In genomic region chr16:50751528-50751927, GRCh38 we compare ENCODE assay signal across 25 cellular contexts. TPM values are rescaled to one million over a fixed set of nuclear protein-coding genes. Genes with fewer than 3 reads are reported as not detected.
DNase-seq lines count a peak whose midpoint lies in the region; ATAC-seq and TF ChIP-seq lines count a peak whose summit lies in the region.
"Had no signal": no experiment of that assay in that cellular context is flagged by ENCODE, and none has a peak within 500 bp of the region (broad histone marks: within the 10 kb centered on the region; RNA-seq: fewer than 3 reads in every experiment).

No MANE protein-coding gene starts in this region.

- H3K9ac ChIP-seq in Loucy (ENCODE audit: low read depth, low read length, poor library complexity, severe bottlenecking), result no peak overlapping the region
- H3K9ac ChIP-seq: GM23248 had no signal

- peak overlapping the region; percentile 46 for H3K4me2 ChIP-seq in Loucy (ENCODE audit: low read depth, low read length, poor library complexity, severe bottlenecking)
- H3K4me2 ChIP-seq: PC-9 had no signal

- H3K4me1 ChIP-seq in Loucy (ENCODE audit: insufficient read depth, low read length, poor library complexity, severe bottlenecking), result peaks cover 33% of the 10 kb centered on the region

- no peaks in the 10 kb centered on the region for H4K20me1 ChIP-seq in Loucy (ENCODE audit: insufficient read depth, low read length, poor library complexity, severe bottlenecking)

- H3K79me2 ChIP-seq in Loucy (ENCODE audit: insufficient read depth, low read length), result peaks cover 8% of the 10 kb centered on the region; the same call in 1 of the 2 replicates

- no peak for ATAC-seq in activated T-helper 17 cell treated with anti-CD3 and anti-CD28 coated beads, Interleukin-2, amount 50 U/mL, for 72 hours (replicated peaks)
- ATAC-seq in esophagus mucosa (peak; percentile 69), natural killer cell (no peak)
- ATAC-seq: K562 had no signal

- H3K9me2 ChIP-seq in Loucy (replicated peaks; ENCODE audit: low read depth, low read length), result no peaks in the 10 kb centered on the region

- intact Hi-C loops in activated naive CD4-positive, alpha-beta T cell treated with anti-CD3 and anti-CD28 coated beads for 36 hours (cut with micrococcal nuclease), result no loop called here
- intact Hi-C loops in natural killer cell (cut with micrococcal nuclease), result no loop called here

- H3K4me3 ChIP-seq in Loucy (ENCODE audit: low read length, poor library complexity, severe bottlenecking), result no peak overlapping the region
- H3K4me3 ChIP-seq: GM23248, heart left ventricle, K562, PC-9, skin epidermis, upper lobe of left lung had no signal

- peaks cover 29% of the 10 kb centered on the region for H3K36me3 Mint-ChIP-seq in activated naive CD4-positive, alpha-beta T cell treated with anti-CD3 and anti-CD28 coated beads for 36 hours (ENCODE audit: low read depth)
- H3K36me3 Mint-ChIP-seq in activated T-helper 17 cell treated with anti-CD3 and anti-CD28 coated beads, Interleukin-2, amount 50 U/mL, for 72 hours (ENCODE audit: low read depth), result peaks cover 94% of the 10 kb centered on the region
- H3K36me3 Mint-ChIP-seq in glutamatergic neuron (ENCODE audit: unreplicated experiment), result peaks cover 5% of the 10 kb centered on the region
- H3K36me3 Mint-ChIP-seq in natural killer cell, result peaks cover 31% of the 10 kb centered on the region

- H3K36me3 ChIP-seq in Loucy (ENCODE audit: insufficient read depth, low read length), result peaks cover 17% of the 10 kb centered on the region; the same call in 1 of the 2 replicates

- H3K4me3 Mint-ChIP-seq in activated naive CD4-positive, alpha-beta T cell treated with anti-CD3 and anti-CD28 coated beads for 36 hours, result no peak overlapping the region
- peak overlapping the region; percentile 85 for H3K4me3 Mint-ChIP-seq in activated T-helper 17 cell treated with anti-CD3 and anti-CD28 coated beads, Interleukin-2, amount 50 U/mL, for 72 hours
- H3K4me3 Mint-ChIP-seq in glutamatergic neuron (ENCODE audit: unreplicated experiment), result no peak overlapping the region
- H3K4me3 Mint-ChIP-seq in natural killer cell, result no peak overlapping the region
- H3K4me3 Mint-ChIP-seq: memory B cell had no signal

- no peaks in the 10 kb centered on the region for H3K27me3 ChIP-seq in Loucy (ENCODE audit: insufficient read depth, low read length, poor library complexity, severe bottlenecking)
- H3K27me3 ChIP-seq: heart left ventricle, upper lobe of left lung had no signal

- TF ChIP-seq CTCF in Loucy (conservative IDR thresholded peaks at IDR 0.05; ENCODE audit: low read length), result no peak
- TF ChIP-seq CTCF in glutamatergic neuron (IDR thresholded peaks at IDR 0.05; ENCODE audit: partially characterized antibody, unreplicated experiment), result no peak
- no peak for TF ChIP-seq CTCF in natural killer cell (IDR thresholded peaks at IDR 0.05)

- CTCF ChIA-PET in activated naive CD4-positive, alpha-beta T cell treated with anti-CD3 and anti-CD28 coated beads for 36 hours (lab: Charles Lee), result interaction anchor here (1.1 to 22.8 kb wide), 3 partner anchors 30 to 76 kb away, joined by 9 to 532 read pairs (median 33); partner anchors contain the start of gene SNX20

- no peak overlapping the region for H2AFZ ChIP-seq in Loucy (ENCODE audit: low read length)
- H2AFZ ChIP-seq: GM23248, PC-9 had no signal

- H3K27me3 Mint-ChIP-seq in activated naive CD4-positive, alpha-beta T cell treated with anti-CD3 and anti-CD28 coated beads for 36 hours (ENCODE audit: low read depth), result no peaks in the 10 kb centered on the region
- H3K27me3 Mint-ChIP-seq in activated T-helper 17 cell treated with anti-CD3 and anti-CD28 coated beads, Interleukin-2, amount 50 U/mL, for 72 hours, result no peaks in the 10 kb centered on the region
- no peaks in the 10 kb centered on the region for H3K27me3 Mint-ChIP-seq in glutamatergic neuron (ENCODE audit: unreplicated experiment)
- H3K27me3 Mint-ChIP-seq in natural killer cell (ENCODE audit: low read depth in 2 of 2), result no peaks in the 10 kb centered on the region
- H3K27me3 Mint-ChIP-seq: memory B cell had no signal

- H3K9me3 ChIP-seq in Loucy (ENCODE audit: insufficient read depth, low read depth, low read length), result no peaks in the 10 kb centered on the region
- H3K9me3 ChIP-seq: heart left ventricle, upper lobe of left lung had no signal

- peaks cover 66% of the 10 kb centered on the region for H3K4me1 Mint-ChIP-seq in activated naive CD4-positive, alpha-beta T cell treated with anti-CD3 and anti-CD28 coated beads for 36 hours (ENCODE audit: low read depth)
- H3K4me1 Mint-ChIP-seq in activated T-helper 17 cell treated with anti-CD3 and anti-CD28 coated beads, Interleukin-2, amount 50 U/mL, for 72 hours, result peaks cover 48% of the 10 kb centered on the region
- no peaks in the 10 kb centered on the region for H3K4me1 Mint-ChIP-seq in glutamatergic neuron (ENCODE audit: low read depth, unreplicated experiment)
- peaks cover 25 to 41% of the 10 kb centered on the region in 2 donors for H3K4me1 Mint-ChIP-seq in natural killer cell

- peaks cover 3% of the 10 kb centered on the region; the same call in 1 of the 2 replicates for H3F3A ChIP-seq in Loucy (ENCODE audit: low read depth)

- DNase-seq in activated naive CD4-positive, alpha-beta T cell treated with anti-CD3 and anti-CD28 coated beads for 36 hours, result no peak
- DNase-seq in activated naive CD4-positive, alpha-beta T cell treated with Interleukin-2 at 50 U/mL for 16 hours, result no peak
- DNase-seq in DMS53 treated with DMSO at 0.1 percent for 48 hours (lab: John Stamatoyannopoulos, UW; ENCODE audit: unreplicated experiment) (no peak), glutamatergic neuron (no peak), natural killer cell (no peak)
- DNase-seq: activated CD4-positive, alpha-beta T cell treated with anti-CD3 and anti-CD28 coated beads for 1 hour; DMS53; GF-D8; GM23248; heart left ventricle; MV-4-11; NCI-H524; nucleus accumbens; PC-9; SHP77; substantia nigra; upper lobe of left lung had no signal

- H3K27ac Mint-ChIP-seq in activated naive CD4-positive, alpha-beta T cell treated with anti-CD3 and anti-CD28 coated beads for 36 hours, result peak overlapping the region; percentile 21
- H3K27ac Mint-ChIP-seq in activated T-helper 17 cell treated with anti-CD3 and anti-CD28 coated beads, Interleukin-2, amount 50 U/mL, for 72 hours, result no peak overlapping the region
- H3K27ac Mint-ChIP-seq in glutamatergic neuron (ENCODE audit: unreplicated experiment), result no peak overlapping the region
- no peak overlapping the region for H3K27ac Mint-ChIP-seq in natural killer cell
- H3K27ac Mint-ChIP-seq: memory B cell had no signal

- H3K9me3 Mint-ChIP-seq in activated naive CD4-positive, alpha-beta T cell treated with anti-CD3 and anti-CD28 coated beads for 36 hours, result no peaks in the 10 kb centered on the region
- no peaks in the 10 kb centered on the region for H3K9me3 Mint-ChIP-seq in activated T-helper 17 cell treated with anti-CD3 and anti-CD28 coated beads, Interleukin-2, amount 50 U/mL, for 72 hours
- H3K9me3 Mint-ChIP-seq in glutamatergic neuron (ENCODE audit: unreplicated experiment), result no peaks in the 10 kb centered on the region
- no peaks in the 10 kb centered on the region for H3K9me3 Mint-ChIP-seq in natural killer cell
- H3K9me3 Mint-ChIP-seq: memory B cell had no signal

RNA-seq across cellular contexts. Expression of gene CYLD, which starts 9.6 kb away (rescaled TPM):
- total RNA-seq in activated naive CD4-positive, alpha-beta T cell treated with anti-CD3 and anti-CD28 coated beads for 36 hours, result 10 to 100 TPM; 70.8 to 71.9 TPM
- 100 to 1,000 TPM; 112 to 130 TPM for total RNA-seq in activated T-helper 17 cell treated with anti-CD3 and anti-CD28 coated beads, Interleukin-2, amount 50 U/mL, for 72 hours
- total RNA-seq in esophagus mucosa (26.7 TPM), glutamatergic neuron (ENCODE audit: unreplicated experiment) (39.5 TPM), natural killer cell (100 to 1,000 TPM; 227 to 246 (median 236) TPM)

RNA-seq across cellular contexts. Expression of gene NOD2, which starts 58.1 kb away (rescaled TPM):
- total RNA-seq in activated naive CD4-positive, alpha-beta T cell treated with anti-CD3 and anti-CD28 coated beads for 36 hours, result 1 to 10 TPM; 1.2 to 1.7 TPM
- 10 to 100 TPM in 1 of 2 donors, 1 to 10 TPM in 1; 7.6 to 28.4 TPM for total RNA-seq in activated T-helper 17 cell treated with anti-CD3 and anti-CD28 coated beads, Interleukin-2, amount 50 U/mL, for 72 hours
- total RNA-seq in esophagus mucosa, result 15.4 TPM
- 0.34 TPM for total RNA-seq in glutamatergic neuron (ENCODE audit: unreplicated experiment)
- total RNA-seq in natural killer cell, result 1 to 10 TPM; 2.8 to 8.6 (median 2.9) TPM
- total RNA-seq: fibroblast of villous mesenchyme, GM23248, HT-29 had no signal
